10 cellular contexts compared by ENCODE assay signal in genomic region chr3:62557450-62557849, GRCh38.
"Had no signal": no experiment of that assay in that cellular context is flagged by ENCODE, and none has a peak within 500 bp of the region (broad histone marks: within the 10 kb centered on the region; RNA-seq: fewer than 3 reads in every experiment).

No MANE protein-coding gene starts in this region.

- H3K9ac ChIP-seq: GM23248, KMS-11 had no signal

- H3K4me3 ChIP-seq: GM23248 had no signal

- H3K4me2 ChIP-seq: KMS-11 had no signal

- DNase-seq: GM23248, GOT3, H9, HCEC 1CT, IMR-90, Karpas-422, KBM-7 had no signal

- H3K27ac ChIP-seq: GM23248, HL-60, KMS-11 had no signal

- H2AFZ ChIP-seq: GM23248 had no signal

- FAIRE-seq: H54 had no signal
